12 cellular contexts compared by ENCODE assay signal in the genomic region with DNA sequence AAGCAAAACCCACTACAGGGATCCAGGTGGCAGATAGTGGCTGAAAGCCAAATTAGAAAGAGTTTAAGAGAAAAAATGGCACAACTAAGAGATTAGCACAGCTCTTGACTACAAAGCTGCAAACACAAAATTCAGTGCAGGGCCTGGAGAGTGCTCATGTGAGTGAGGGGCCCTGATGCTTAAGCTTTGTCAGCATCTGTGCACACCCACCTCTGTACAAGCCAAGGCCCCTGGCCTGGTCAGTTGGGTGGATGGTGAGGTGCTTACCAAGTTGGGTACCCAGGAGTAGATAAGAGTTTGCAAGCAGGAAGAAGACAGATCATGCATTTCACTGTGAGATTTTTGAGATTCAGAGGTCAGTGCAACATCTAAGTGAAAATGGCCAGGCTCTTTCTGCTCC.
A peak's percentile ranks its signal among the peaks of the same experiment; 100 is the strongest.
DNase-seq lines count a peak whose midpoint lies in the region; ATAC-seq and TF ChIP-seq lines count a peak whose summit lies in the region.
"Had no signal": no experiment of that assay in that cellular context is flagged by ENCODE, and none has a peak within 500 bp of the region (broad histone marks: within the 10 kb centered on the region; RNA-seq: fewer than 3 reads in every experiment).

No MANE protein-coding gene starts in this region.

- no peaks in the 10 kb centered on the region for H4K20me1 ChIP-seq in smooth muscle cell (ENCODE audit: low read depth)
- H4K20me1 ChIP-seq in Karpas-422 (ENCODE audit: insufficient read depth, low read depth, low read length) = no peaks in the 10 kb centered on the region

- H3K4me3 ChIP-seq in smooth muscle cell (no peak overlapping the region), Karpas-422 (ENCODE audit: low read length) (no peak overlapping the region)

- H2AFZ ChIP-seq in smooth muscle cell (ENCODE audit: low read depth) (peak overlapping the region; percentile 6), Karpas-422 (ENCODE audit: low read length) (no peak overlapping the region)

- no peaks in the 10 kb centered on the region for H3K27me3 Mint-ChIP-seq in activated naive CD4-positive, alpha-beta T cell treated with anti-CD3 and anti-CD28 coated beads for 36 hours (ENCODE audit: low read depth)
- no peaks in the 10 kb centered on the region for H3K27me3 Mint-ChIP-seq in T-cell

- intact Hi-C loops in activated naive CD4-positive, alpha-beta T cell treated with anti-CD3 and anti-CD28 coated beads for 36 hours (cut with micrococcal nuclease) = loop anchor here (1.0 to 5.0 kb wide), 2 partner anchors 53 to 753 kb away; a partner anchor contains a TSS

- POLR2A ChIA-PET in T-cell (lab: Charles Lee) = no interaction called here

- no peaks in the 10 kb centered on the region for H3F3A ChIP-seq in smooth muscle cell (ENCODE audit: low read depth)

- CTCF ChIA-PET in activated naive CD4-positive, alpha-beta T cell treated with anti-CD3 and anti-CD28 coated beads for 36 hours (lab: Charles Lee) = interaction anchor here (0.9 kb wide), 1 partner anchor 64 kb away, joined by 3 read pairs; no protein-coding TSS in a partner anchor
- CTCF ChIA-PET in T-cell (lab: Charles Lee) = no interaction called here

- no peaks in the 10 kb centered on the region for H3K9me3 Mint-ChIP-seq in activated naive CD4-positive, alpha-beta T cell treated with anti-CD3 and anti-CD28 coated beads for 36 hours
- H3K9me3 Mint-ChIP-seq in T-cell = no peaks in the 10 kb centered on the region

- H3K9me3 ChIP-seq in smooth muscle cell (replicated peaks; ENCODE audit: low read depth) (no peaks in the 10 kb centered on the region), Karpas-422 (ENCODE audit: low read length) (no peaks in the 10 kb centered on the region)

- no peak for TF ChIP-seq CTCF in smooth muscle cell (IDR thresholded peaks at IDR 0.05; ENCODE audit: borderline replicate concordance, insufficient read depth, poor library complexity, severe bottlenecking)

- H3K9ac ChIP-seq in smooth muscle cell (ENCODE audit: low read depth) = no peak overlapping the region
- no peak overlapping the region for H3K9ac ChIP-seq in Karpas-422 (ENCODE audit: low read length)

- H3K79me2 ChIP-seq in smooth muscle cell (ENCODE audit: low read depth) (no peaks in the 10 kb centered on the region), Karpas-422 (ENCODE audit: low read length) (no peaks in the 10 kb centered on the region)

- H3K9me2 ChIP-seq in Karpas-422 (replicated peaks; ENCODE audit: insufficient read depth, low read length) = no peaks in the 10 kb centered on the region

- H3K27me3 ChIP-seq in smooth muscle cell (ENCODE audit: low read depth) (no peaks in the 10 kb centered on the region), Karpas-422 (ENCODE audit: low read length) (no peaks in the 10 kb centered on the region)

- no peaks in the 10 kb centered on the region for H3K36me3 ChIP-seq in smooth muscle cell (ENCODE audit: low read depth)
- no peaks in the 10 kb centered on the region for H3K36me3 ChIP-seq in Karpas-422 (ENCODE audit: insufficient read depth, low read length)

- ATAC-seq in GM21576 (IDR thresholded peaks at IDR 0.05; ENCODE audit: unreplicated experiment) = peak; percentile 4
- ATAC-seq in T-cell (replicated peaks in 1 of 4) = peak in 3 of 4 experiments; percentile 6 to 21 (median 15)
- no peak for ATAC-seq in GM19324 (IDR thresholded peaks at IDR 0.05; ENCODE audit: low FRiP score, unreplicated experiment)
- ATAC-seq: Panc1 had no signal

- no peak overlapping the region for H3K4me3 Mint-ChIP-seq in activated naive CD4-positive, alpha-beta T cell treated with anti-CD3 and anti-CD28 coated beads for 36 hours
- peak overlapping the region in 1 of 3 donors; percentile 60 for H3K4me3 Mint-ChIP-seq in T-cell

- peak overlapping the region; percentile 6 for H3K27ac Mint-ChIP-seq in activated naive CD4-positive, alpha-beta T cell treated with anti-CD3 and anti-CD28 coated beads for 36 hours
- peak overlapping the region; percentile 85 to 91 for H3K27ac Mint-ChIP-seq in T-cell

- H3K27ac ChIP-seq in smooth muscle cell (ENCODE audit: low read depth) = no peak overlapping the region
- no peak overlapping the region for H3K27ac ChIP-seq in Karpas-422 (ENCODE audit: low read length)

- H3K4me2 ChIP-seq in smooth muscle cell = no peak overlapping the region
- H3K4me2 ChIP-seq in Karpas-422 (ENCODE audit: low read depth, low read length, poor library complexity, severe bottlenecking) = no peak overlapping the region

- no peaks in the 10 kb centered on the region for H3K4me1 ChIP-seq in smooth muscle cell (ENCODE audit: low read depth)
- H3K4me1 ChIP-seq in Karpas-422 (ENCODE audit: low read length) = peaks cover 6% of the 10 kb centered on the region

- no peak for DNase-seq in activated naive CD4-positive, alpha-beta T cell treated with anti-CD3 and anti-CD28 coated beads for 36 hours
- no peak for DNase-seq in activated naive CD4-positive, alpha-beta T cell treated with Interleukin-2 at 50 U/mL for 16 hours
- DNase-seq in T-cell (no peak), smooth muscle cell (lab: John Stamatoyannopoulos, UW; ENCODE audit: unreplicated experiment) (no peak), NOMO-1 treated with dmso at 0.1 percent for 144 hours (lab: John Stamatoyannopoulos, UW; ENCODE audit: unreplicated experiment) (no peak), Karpas-422 (no peak)
- DNase-seq: cerebellar nuclear complex, NCI-H1436, right cardiac atrium had no signal

- H3K36me3 Mint-ChIP-seq in activated naive CD4-positive, alpha-beta T cell treated with anti-CD3 and anti-CD28 coated beads for 36 hours (ENCODE audit: low read depth) = no peaks in the 10 kb centered on the region
- H3K36me3 Mint-ChIP-seq in T-cell = no peaks in the 10 kb centered on the region

- peaks cover 59% of the 10 kb centered on the region for H3K4me1 Mint-ChIP-seq in activated naive CD4-positive, alpha-beta T cell treated with anti-CD3 and anti-CD28 coated beads for 36 hours (ENCODE audit: low read depth)
- H3K4me1 Mint-ChIP-seq in T-cell = peaks cover 45 to 53% (median 45%) of the 10 kb centered on the region in 3 donors
